ENCODE assay signal across 16 cellular contexts in the genomic region with DNA sequence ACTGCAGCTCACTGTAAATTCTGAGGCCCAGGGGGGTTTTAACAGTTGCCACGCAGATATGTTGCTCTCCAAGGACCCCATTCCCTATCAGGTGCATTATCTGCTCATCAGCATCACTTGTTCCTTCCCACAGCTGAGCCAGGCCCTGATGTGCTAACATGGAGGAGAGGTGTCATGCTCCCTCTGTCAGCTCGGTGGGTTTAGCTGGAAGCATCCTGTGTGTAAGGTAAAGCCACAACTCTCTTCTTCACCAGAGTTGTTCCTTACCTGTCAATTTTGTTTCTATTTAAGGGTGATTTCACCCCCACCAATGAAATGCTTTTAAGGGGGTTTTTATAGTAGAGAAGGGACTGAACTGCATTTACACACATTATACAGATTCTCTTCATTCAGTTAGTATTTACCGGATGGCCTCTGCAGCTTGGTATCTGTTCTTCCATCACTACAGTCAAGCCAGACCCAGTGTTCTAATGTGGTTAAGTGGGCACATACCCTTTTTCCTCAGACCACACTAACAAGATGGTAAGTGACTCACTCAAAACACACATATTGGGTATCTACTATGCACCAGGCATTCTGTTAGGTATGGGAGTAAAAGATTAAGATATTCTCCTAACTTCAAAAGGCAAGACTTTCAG.
"Had no signal": no experiment of that assay in that cellular context is flagged by ENCODE, and none has a peak within 500 bp of the region (broad histone marks: within the 10 kb centered on the region; RNA-seq: fewer than 3 reads in every experiment).

No MANE protein-coding gene starts in this region.

- H3K27ac ChIP-seq: dorsolateral prefrontal cortex, foreskin keratinocyte, heart right ventricle, neutrophil, upper lobe of left lung had no signal

- H3K36me3 ChIP-seq: heart right ventricle, neutrophil, upper lobe of left lung had no signal

- ATAC-seq: activated CD4-positive, CD25-positive, alpha-beta regulatory T cell treated with anti-CD3 and anti-CD28 coated beads, Interleukin-2, amount 50 U/mL, for 24 hours; activated T-helper 17 cell treated with anti-CD3 and anti-CD28 coated beads, Interleukin-2, amount 50 U/mL, for 72 hours; foreskin keratinocyte; heart right ventricle; left lobe of liver; naive thymus-derived CD4-positive, alpha-beta T cell; sciatic nerve had no signal

- H3K27me3 ChIP-seq: dorsolateral prefrontal cortex, foreskin keratinocyte, heart right ventricle, neutrophil, upper lobe of left lung had no signal

- DNase-seq: activated CD4-positive, alpha-beta memory T cell treated with anti-CD3 and anti-CD28 coated beads for 36 hours; activated CD8-positive, alpha-beta memory T cell treated with anti-CD3 and anti-CD28 coated beads, Interleukin-2, amount 50 U/mL, for 4 hours; activated naive CD4-positive, alpha-beta T cell treated with anti-CD3 and anti-CD28 coated beads, Interleukin-2, amount 10 ng/mL, durations not matched to agents 7 days and 5 days; amygdala; dorsolateral prefrontal cortex; foreskin keratinocyte; heart right ventricle; mammary epithelial cell; stimulated activated CD4-positive, alpha-beta T cell treated with anti-CD3 and anti-CD28 coated beads, Interleukin-2, amount 100 ng/mL, for 24 hours; upper lobe of left lung had no signal

- H3K9me3 ChIP-seq: heart right ventricle, neutrophil, upper lobe of left lung had no signal

- H3K4me3 ChIP-seq: dorsolateral prefrontal cortex, heart right ventricle, upper lobe of left lung had no signal
